Comparison of ENCODE assay signal across 8 cellular contexts in the genomic region with DNA sequence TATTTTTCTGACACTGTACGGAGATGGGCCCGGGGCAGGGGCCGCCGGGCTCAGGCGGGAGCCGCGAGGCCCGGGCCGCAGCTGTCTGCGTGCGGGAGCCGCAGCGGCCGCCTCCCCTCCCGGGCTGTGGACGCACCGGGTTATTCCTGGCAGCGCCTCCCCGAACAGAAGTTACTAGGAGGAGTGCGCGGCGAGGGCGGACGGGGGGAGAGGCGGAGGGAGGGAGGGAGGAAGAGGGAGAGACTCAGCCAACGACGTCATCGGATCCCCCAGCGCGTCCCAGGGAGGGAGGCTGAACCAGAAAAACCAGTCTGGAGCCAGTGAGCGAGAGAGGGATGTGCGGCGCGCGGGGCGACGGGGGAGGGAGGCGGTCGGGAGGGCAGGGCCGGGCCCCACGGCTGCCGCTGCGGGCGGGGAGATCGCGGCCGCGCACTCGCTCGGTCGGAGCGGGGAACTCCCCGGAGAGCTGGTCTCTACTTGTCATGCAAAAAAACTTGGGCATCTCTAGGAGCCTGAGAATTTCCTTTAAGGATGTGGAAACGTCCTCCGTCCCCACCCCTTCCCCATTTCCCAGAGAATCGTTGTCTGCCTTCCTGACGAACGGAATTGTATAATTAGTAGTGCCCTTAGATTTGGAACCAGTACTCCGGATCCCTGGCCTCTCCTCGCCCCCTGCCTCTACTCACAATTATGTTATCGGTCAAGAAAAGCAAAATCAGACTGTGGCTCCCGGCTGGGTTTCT. TPM values are rescaled to one million over a fixed set of nuclear protein-coding genes. Genes with fewer than 3 reads are reported as not detected.
A peak's percentile ranks its signal among the peaks of the same experiment; 100 is the strongest.
DNase-seq lines count a peak whose midpoint lies in the region; ATAC-seq and TF ChIP-seq lines count a peak whose summit lies in the region.

No MANE protein-coding gene starts in this region.

- peaks cover 36% of the 10 kb centered on the region for H3K4me1 Mint-ChIP-seq in activated CD4-positive, alpha-beta memory T cell treated with anti-CD3 and anti-CD28 coated beads, Interleukin-2, amount 10 ng/mL, durations not matched to agents 7 days and 5 days

- no peaks in the 10 kb centered on the region for H3K27me3 Mint-ChIP-seq in activated CD4-positive, alpha-beta memory T cell treated with anti-CD3 and anti-CD28 coated beads, Interleukin-2, amount 10 ng/mL, durations not matched to agents 7 days and 5 days

- 0% methylated on average over 22 of the region's 62 CpGs for WGBS in right lobe of liver (ENCODE audit: insufficient coverage, low coverage, low lambda C conversion rate, missing lambda C conversion rate)

- no TSS peak for BruUV-seq in A673 (replicated peaks; lab: Mats Ljungman, UMichigan)

- ATAC-seq in GM18868 (IDR thresholded peaks at IDR 0.05; ENCODE audit: unreplicated experiment) (peak; percentile 27), HG03196 (IDR thresholded peaks at IDR 0.05; ENCODE audit: unreplicated experiment) (peak; percentile 29), right lobe of liver (peak; percentile 67 to 79 (median 74))

- no peaks in the 10 kb centered on the region for H3K36me3 ChIP-seq in A673 (ENCODE audit: insufficient read depth, low read length, poor library complexity, severe bottlenecking)
- no peaks in the 10 kb centered on the region for H3K36me3 ChIP-seq in right lobe of liver

- CTCF ChIA-PET in A673 (lab: Charles Lee): no interaction called here
- CTCF ChIA-PET in activated CD4-positive, alpha-beta memory T cell treated with anti-CD3 and anti-CD28 coated beads, Interleukin-2, amount 10 ng/mL, durations not matched to agents 7 days and 5 days (lab: Charles Lee): interaction anchor here (0.7 to 1.4 kb wide), 9 partner anchors 11 to 472 kb away, joined by 3 to 5 read pairs (median 4); no protein-coding TSS in a partner anchor

- no peak overlapping the region for H3K27ac ChIP-seq in A673 (ENCODE audit: low read depth, low read length, poor library complexity, severe bottlenecking)
- H3K27ac ChIP-seq in right lobe of liver: peak overlapping the region; percentile 99 to 100 (median 99)

- peak; percentile 92 for DNase-seq in A673 (ENCODE audit: low spot score)
- peak; percentile 79 for DNase-seq in NCI-H510A treated with DMSO at 0.1 percent for 48 hours (lab: John Stamatoyannopoulos, UW)
- DNase-seq in activated CD4-positive, alpha-beta memory T cell treated with anti-CD3 and anti-CD28 coated beads, Interleukin-2, amount 10 ng/mL, durations not matched to agents 7 days and 5 days: peak; percentile 87
- DNase-seq in dermis microvascular lymphatic vessel endothelial cell (ENCODE audit: low read depth in 2 of 2): peak; percentile 95 to 98
- DNase-seq in right lobe of liver: peak; percentile 98 to 99 (median 99)
- DNase-seq in stimulated activated CD4-positive, alpha-beta T cell treated with anti-CD3 and anti-CD28 coated beads, Interleukin-2, amount 100 ng/mL, for 48 hours: peak; percentile 79 to 84

- POLR2A ChIA-PET in A673 (lab: Charles Lee; ENCODE audit: low non-redundant PET): no interaction called here
- POLR2A ChIA-PET in activated CD4-positive, alpha-beta memory T cell treated with anti-CD3 and anti-CD28 coated beads, Interleukin-2, amount 10 ng/mL, durations not matched to agents 7 days and 5 days (lab: Charles Lee): interaction anchor here (0.7 to 6.9 kb wide), 31 partner anchors 11 to 592 kb away, joined by 3 to 142 read pairs (median 4); a partner anchor contains a TSS

- H3K9me3 ChIP-seq in A673 (ENCODE audit: low read depth, low read length, poor library complexity, severe bottlenecking): no peaks in the 10 kb centered on the region
- no peaks in the 10 kb centered on the region for H3K9me3 ChIP-seq in right lobe of liver

- H3K4me1 ChIP-seq in A673 (ENCODE audit: insufficient read depth, low read length, poor library complexity, severe bottlenecking): peaks cover 11% of the 10 kb centered on the region
- H3K4me1 ChIP-seq in right lobe of liver: peaks cover 0 to 17% (median 6%) of the 10 kb centered on the region in 4 donors

- H3K27me3 ChIP-seq in A673 (replicated peaks; ENCODE audit: insufficient read depth, low read depth, low read length, poor library complexity) (peaks cover 6% of the 10 kb centered on the region), right lobe of liver (no peaks in the 10 kb centered on the region)

- H3K4me3 ChIP-seq in A673 (ENCODE audit: low read depth, low read length, poor library complexity, severe bottlenecking) (peak overlapping the region; percentile 66), right lobe of liver (peak overlapping the region; percentile 82 to 87 (median 84))

- H3K36me3 Mint-ChIP-seq in activated CD4-positive, alpha-beta memory T cell treated with anti-CD3 and anti-CD28 coated beads, Interleukin-2, amount 10 ng/mL, durations not matched to agents 7 days and 5 days (ENCODE audit: low read depth): peaks cover 3% of the 10 kb centered on the region

- H3K27ac Mint-ChIP-seq in activated CD4-positive, alpha-beta memory T cell treated with anti-CD3 and anti-CD28 coated beads, Interleukin-2, amount 10 ng/mL, durations not matched to agents 7 days and 5 days: peak overlapping the region; percentile 89

- TF ChIP-seq POLR2A in right lobe of liver (IDR thresholded peaks at IDR 0.05): peak; percentile 94

- no peak for TF ChIP-seq CTCF in A673 (conservative IDR thresholded peaks at IDR 0.05; ENCODE audit: low read depth, low read length)
- no peak for TF ChIP-seq CTCF in right lobe of liver (IDR thresholded peaks at IDR 0.05)

- H3K9me3 Mint-ChIP-seq in activated CD4-positive, alpha-beta memory T cell treated with anti-CD3 and anti-CD28 coated beads, Interleukin-2, amount 10 ng/mL, durations not matched to agents 7 days and 5 days: no peaks in the 10 kb centered on the region

- H3K4me3 Mint-ChIP-seq in activated CD4-positive, alpha-beta memory T cell treated with anti-CD3 and anti-CD28 coated beads, Interleukin-2, amount 10 ng/mL, durations not matched to agents 7 days and 5 days: peak overlapping the region; percentile 99

- intact Hi-C loops in A673 (cut with micrococcal nuclease; ENCODE audit: unreplicated experiment): loop anchor here (10.0 kb wide), 1 partner anchor 252 kb away; no protein-coding TSS in a partner anchor
- intact Hi-C loops in right lobe of liver (cut with DNase I): no loop called here

RNA-seq across cellular contexts. Expression of a gene that starts 1.4 kb away (rescaled TPM):
- total RNA-seq in A673 (2021) (3.1 and 3.2 TPM in 2 replicates), dermis microvascular lymphatic vessel endothelial cell (5.5 and 14.0 TPM in 2 replicates), right lobe of liver (1 to 10 TPM; 3.0 to 8.9 (median 5.1) TPM)
- 10 to 100 TPM; 30.5 to 32.8 TPM for total RNA-seq in activated CD4-positive, alpha-beta memory T cell treated with anti-CD3 and anti-CD28 coated beads, Interleukin-2, amount 10 ng/mL, durations not matched to agents 7 days and 5 days
